1 cellular context compared by ENCODE assay signal in the genomic region with DNA sequence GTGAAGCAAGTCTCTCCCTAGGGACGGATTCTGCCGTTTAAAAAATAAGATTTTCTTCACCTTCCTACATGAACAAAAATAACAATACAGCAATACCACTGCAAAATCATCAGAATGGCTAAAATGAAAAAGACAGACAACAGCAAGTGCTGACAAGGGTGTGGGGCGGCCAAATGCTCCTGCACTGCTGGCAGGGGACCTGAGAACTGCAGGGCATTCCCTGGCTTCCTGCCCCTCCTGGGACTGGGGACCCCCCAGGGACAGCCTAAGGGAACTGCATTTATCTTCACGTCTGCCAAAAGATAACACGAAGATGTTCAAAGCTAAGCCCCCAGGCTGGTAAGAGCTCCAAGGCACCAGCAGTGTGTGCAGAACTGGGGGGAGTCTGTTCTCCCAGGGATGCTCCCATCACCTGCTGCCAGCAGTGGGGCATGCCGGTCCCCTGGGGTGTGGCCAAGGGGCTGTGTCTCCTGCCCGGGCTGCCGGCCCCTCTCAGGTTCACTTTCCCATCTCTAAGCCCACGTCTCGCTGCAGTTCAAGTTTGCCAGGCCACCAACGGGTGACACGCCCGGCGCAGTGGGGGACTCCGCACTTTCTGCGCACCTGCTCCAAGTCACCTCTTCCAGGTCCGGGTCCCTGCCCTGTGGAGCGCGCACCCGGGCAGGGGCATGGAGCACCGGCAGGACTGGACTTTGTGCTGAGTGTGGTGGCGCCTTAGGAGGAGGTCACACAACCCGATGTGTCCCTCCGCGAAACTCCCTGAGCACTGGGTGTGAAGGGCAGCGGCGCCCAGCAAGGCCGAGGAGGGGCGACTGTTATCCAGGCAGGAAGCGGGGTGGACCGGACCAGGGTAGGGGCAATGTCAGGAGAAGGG.
TF ChIP-seq lines count a peak whose summit lies in the region.

No MANE protein-coding gene starts in this region.

TF ChIP-seq in HepG2, 621 proteins besides CTCF, POLR2A, EP300 and RAD21:
- TF ChIP-seq FOXO1 (CRISPR knock-in tag; IDR thresholded peaks at IDR 0.05) (no peak), ZFP37 (CRISPR knock-in tag; IDR thresholded peaks at IDR 0.05; ENCODE audit: borderline replicate concordance) (no peak), PHF5A (CRISPR knock-in tag; IDR thresholded peaks at IDR 0.05; ENCODE audit: low read depth, unreplicated experiment) (no peak), TMF1 (CRISPR knock-in tag; IDR thresholded peaks at IDR 0.05; ENCODE audit: low read depth) (no peak), HOXA9 (CRISPR knock-in tag; IDR thresholded peaks at IDR 0.05; ENCODE audit: borderline replicate concordance) (no peak), NCOR1 (IDR thresholded peaks at IDR 0.05; ENCODE audit: borderline replicate concordance, low read length) (no peak), ZNF878 (CRISPR knock-in tag; IDR thresholded peaks at IDR 0.05) (no peak), ZFX (CRISPR knock-in tag; IDR thresholded peaks at IDR 0.05; ENCODE audit: low read depth) (0 out of 2 replicates have a peak, but pooled peaks have one; percentile 19), ZNF7 (CRISPR knock-in tag; IDR thresholded peaks at IDR 0.05) (peak; percentile 96), ZNF207 (IDR thresholded peaks at IDR 0.05; ENCODE audit: borderline replicate concordance) (no peak), STAG1 (CRISPR knock-in tag; IDR thresholded peaks at IDR 0.05) (no peak), SAP130 (CRISPR knock-in tag; IDR thresholded peaks at IDR 0.05; ENCODE audit: low read depth) (0 out of 2 replicates have a peak, but pooled peaks have one; percentile 19), CBX2 (IDR thresholded peaks at IDR 0.05; ENCODE audit: low read depth, low read length) (no peak), CBX2 (CRISPR knock-in tag; IDR thresholded peaks at IDR 0.05; ENCODE audit: low read depth) (no peak), ZNF263 (CRISPR knock-in tag; IDR thresholded peaks at IDR 0.05) (peak; percentile 58), RAD51 (IDR thresholded peaks at IDR 0.05; ENCODE audit: borderline replicate concordance) (no peak), SP4 (CRISPR knock-in tag; IDR thresholded peaks at IDR 0.05) (no peak), NFATC3 (CRISPR knock-in tag; IDR thresholded peaks at IDR 0.05) (no peak), HNF4A (CRISPR knock-in tag; IDR thresholded peaks at IDR 0.05) (peak; percentile 29; the same call in 1 of the 2 replicates), ZFP36L2 (CRISPR knock-in tag; IDR thresholded peaks at IDR 0.05) (no peak), FOXK1 (CRISPR knock-in tag; IDR thresholded peaks at IDR 0.05; ENCODE audit: borderline replicate concordance, low read depth) (no peak), ZNF792 (CRISPR knock-in tag; IDR thresholded peaks at IDR 0.05) (no peak), TOPORS (CRISPR knock-in tag; IDR thresholded peaks at IDR 0.05) (no peak), FOXA3 (CRISPR knock-in tag; IDR thresholded peaks at IDR 0.05) (no peak), MTA3 (CRISPR knock-in tag; IDR thresholded peaks at IDR 0.05) (no peak), ERF (CRISPR knock-in tag; IDR thresholded peaks at IDR 0.05) (no peak), RBAK (CRISPR knock-in tag; IDR thresholded peaks at IDR 0.05) (no peak), DNMT1 (CRISPR knock-in tag; IDR thresholded peaks at IDR 0.05) (no peak), CENPT (CRISPR knock-in tag; IDR thresholded peaks at IDR 0.05; ENCODE audit: low read depth) (no peak), SSRP1 (CRISPR knock-in tag; IDR thresholded peaks at IDR 0.05) (no peak), ZNF83 (CRISPR knock-in tag; IDR thresholded peaks at IDR 0.05; ENCODE audit: borderline replicate concordance) (no peak), MXI1 (IDR thresholded peaks at IDR 0.05; ENCODE audit: borderline replicate concordance, low read depth, low read length) (no peak), NRL (CRISPR knock-in tag; IDR thresholded peaks at IDR 0.05; ENCODE audit: borderline replicate concordance) (0 out of 2 replicates have a peak, but pooled peaks have one; percentile 22)
- TF ChIP-seq, protein P1, sequence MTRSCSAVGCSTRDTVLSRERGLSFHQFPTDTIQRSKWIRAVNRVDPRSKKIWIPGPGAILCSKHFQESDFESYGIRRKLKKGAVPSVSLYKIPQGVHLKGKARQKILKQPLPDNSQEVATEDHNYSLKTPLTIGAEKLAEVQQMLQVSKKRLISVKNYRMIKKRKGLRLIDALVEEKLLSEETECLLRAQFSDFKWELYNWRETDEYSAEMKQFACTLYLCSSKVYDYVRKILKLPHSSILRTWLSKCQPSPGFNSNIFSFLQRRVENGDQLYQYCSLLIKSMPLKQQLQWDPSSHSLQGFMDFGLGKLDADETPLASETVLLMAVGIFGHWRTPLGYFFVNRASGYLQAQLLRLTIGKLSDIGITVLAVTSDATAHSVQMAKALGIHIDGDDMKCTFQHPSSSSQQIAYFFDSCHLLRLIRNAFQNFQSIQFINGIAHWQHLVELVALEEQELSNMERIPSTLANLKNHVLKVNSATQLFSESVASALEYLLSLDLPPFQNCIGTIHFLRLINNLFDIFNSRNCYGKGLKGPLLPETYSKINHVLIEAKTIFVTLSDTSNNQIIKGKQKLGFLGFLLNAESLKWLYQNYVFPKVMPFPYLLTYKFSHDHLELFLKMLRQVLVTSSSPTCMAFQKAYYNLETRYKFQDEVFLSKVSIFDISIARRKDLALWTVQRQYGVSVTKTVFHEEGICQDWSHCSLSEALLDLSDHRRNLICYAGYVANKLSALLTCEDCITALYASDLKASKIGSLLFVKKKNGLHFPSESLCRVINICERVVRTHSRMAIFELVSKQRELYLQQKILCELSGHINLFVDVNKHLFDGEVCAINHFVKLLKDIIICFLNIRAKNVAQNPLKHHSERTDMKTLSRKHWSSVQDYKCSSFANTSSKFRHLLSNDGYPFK (CRISPR knock-in tag; IDR thresholded peaks at IDR 0.05; ENCODE audit: borderline replicate concordance): no peak
- TF ChIP-seq, protein P2, sequence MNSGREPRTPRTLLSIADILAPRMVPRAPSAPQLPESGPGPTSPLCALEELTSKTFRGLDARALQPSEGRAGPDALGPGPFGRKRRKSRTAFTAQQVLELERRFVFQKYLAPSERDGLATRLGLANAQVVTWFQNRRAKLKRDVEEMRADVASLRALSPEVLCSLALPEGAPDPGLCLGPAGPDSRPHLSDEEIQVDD (CRISPR knock-in tag; IDR thresholded peaks at IDR 0.05; ENCODE audit: borderline replicate concordance): no peak
- TF ChIP-seq, protein P3, sequence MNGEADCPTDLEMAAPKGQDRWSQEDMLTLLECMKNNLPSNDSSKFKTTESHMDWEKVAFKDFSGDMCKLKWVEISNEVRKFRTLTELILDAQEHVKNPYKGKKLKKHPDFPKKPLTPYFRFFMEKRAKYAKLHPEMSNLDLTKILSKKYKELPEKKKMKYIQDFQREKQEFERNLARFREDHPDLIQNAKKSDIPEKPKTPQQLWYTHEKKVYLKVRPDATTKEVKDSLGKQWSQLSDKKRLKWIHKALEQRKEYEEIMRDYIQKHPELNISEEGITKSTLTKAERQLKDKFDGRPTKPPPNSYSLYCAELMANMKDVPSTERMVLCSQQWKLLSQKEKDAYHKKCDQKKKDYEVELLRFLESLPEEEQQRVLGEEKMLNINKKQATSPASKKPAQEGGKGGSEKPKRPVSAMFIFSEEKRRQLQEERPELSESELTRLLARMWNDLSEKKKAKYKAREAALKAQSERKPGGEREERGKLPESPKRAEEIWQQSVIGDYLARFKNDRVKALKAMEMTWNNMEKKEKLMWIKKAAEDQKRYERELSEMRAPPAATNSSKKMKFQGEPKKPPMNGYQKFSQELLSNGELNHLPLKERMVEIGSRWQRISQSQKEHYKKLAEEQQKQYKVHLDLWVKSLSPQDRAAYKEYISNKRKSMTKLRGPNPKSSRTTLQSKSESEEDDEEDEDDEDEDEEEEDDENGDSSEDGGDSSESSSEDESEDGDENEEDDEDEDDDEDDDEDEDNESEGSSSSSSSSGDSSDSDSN (CRISPR knock-in tag; IDR thresholded peaks at IDR 0.05): peak; percentile 24; the same call in 1 of the 2 replicates
- TF ChIP-seq, protein P4, sequence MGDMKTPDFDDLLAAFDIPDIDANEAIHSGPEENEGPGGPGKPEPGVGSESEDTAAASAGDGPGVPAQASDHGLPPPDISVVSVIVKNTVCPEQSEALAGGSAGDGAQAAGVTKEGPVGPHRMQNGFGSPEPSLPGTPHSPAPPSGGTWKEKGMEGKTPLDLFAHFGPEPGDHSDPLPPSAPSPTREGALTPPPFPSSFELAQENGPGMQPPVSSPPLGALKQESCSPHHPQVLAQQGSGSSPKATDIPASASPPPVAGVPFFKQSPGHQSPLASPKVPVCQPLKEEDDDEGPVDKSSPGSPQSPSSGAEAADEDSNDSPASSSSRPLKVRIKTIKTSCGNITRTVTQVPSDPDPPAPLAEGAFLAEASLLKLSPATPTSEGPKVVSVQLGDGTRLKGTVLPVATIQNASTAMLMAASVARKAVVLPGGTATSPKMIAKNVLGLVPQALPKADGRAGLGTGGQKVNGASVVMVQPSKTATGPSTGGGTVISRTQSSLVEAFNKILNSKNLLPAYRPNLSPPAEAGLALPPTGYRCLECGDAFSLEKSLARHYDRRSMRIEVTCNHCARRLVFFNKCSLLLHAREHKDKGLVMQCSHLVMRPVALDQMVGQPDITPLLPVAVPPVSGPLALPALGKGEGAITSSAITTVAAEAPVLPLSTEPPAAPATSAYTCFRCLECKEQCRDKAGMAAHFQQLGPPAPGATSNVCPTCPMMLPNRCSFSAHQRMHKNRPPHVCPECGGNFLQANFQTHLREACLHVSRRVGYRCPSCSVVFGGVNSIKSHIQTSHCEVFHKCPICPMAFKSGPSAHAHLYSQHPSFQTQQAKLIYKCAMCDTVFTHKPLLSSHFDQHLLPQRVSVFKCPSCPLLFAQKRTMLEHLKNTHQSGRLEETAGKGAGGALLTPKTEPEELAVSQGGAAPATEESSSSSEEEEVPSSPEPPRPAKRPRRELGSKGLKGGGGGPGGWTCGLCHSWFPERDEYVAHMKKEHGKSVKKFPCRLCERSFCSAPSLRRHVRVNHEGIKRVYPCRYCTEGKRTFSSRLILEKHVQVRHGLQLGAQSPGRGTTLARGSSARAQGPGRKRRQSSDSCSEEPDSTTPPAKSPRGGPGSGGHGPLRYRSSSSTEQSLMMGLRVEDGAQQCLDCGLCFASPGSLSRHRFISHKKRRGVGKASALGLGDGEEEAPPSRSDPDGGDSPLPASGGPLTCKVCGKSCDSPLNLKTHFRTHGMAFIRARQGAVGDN (CRISPR knock-in tag; IDR thresholded peaks at IDR 0.05): 0 out of 2 replicates have a peak, but pooled peaks have one; percentile 13
- TF ChIP-seq, protein P5, sequence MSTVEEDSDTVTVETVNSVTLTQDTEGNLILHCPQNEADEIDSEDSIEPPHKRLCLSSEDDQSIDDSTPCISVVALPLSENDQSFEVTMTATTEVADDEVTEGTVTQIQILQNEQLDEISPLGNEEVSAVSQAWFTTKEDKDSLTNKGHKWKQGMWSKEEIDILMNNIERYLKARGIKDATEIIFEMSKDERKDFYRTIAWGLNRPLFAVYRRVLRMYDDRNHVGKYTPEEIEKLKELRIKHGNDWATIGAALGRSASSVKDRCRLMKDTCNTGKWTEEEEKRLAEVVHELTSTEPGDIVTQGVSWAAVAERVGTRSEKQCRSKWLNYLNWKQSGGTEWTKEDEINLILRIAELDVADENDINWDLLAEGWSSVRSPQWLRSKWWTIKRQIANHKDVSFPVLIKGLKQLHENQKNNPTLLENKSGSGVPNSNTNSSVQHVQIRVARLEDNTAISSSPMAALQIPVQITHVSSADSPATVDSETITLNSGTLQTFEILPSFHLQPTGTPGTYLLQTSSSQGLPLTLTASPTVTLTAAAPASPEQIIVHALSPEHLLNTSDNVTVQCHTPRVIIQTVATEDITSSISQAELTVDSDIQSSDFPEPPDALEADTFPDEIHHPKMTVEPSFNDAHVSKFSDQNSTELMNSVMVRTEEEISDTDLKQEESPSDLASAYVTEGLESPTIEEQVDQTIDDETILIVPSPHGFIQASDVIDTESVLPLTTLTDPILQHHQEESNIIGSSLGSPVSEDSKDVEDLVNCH (CRISPR knock-in tag; IDR thresholded peaks at IDR 0.05): no peak
- TF ChIP-seq, protein P6, sequence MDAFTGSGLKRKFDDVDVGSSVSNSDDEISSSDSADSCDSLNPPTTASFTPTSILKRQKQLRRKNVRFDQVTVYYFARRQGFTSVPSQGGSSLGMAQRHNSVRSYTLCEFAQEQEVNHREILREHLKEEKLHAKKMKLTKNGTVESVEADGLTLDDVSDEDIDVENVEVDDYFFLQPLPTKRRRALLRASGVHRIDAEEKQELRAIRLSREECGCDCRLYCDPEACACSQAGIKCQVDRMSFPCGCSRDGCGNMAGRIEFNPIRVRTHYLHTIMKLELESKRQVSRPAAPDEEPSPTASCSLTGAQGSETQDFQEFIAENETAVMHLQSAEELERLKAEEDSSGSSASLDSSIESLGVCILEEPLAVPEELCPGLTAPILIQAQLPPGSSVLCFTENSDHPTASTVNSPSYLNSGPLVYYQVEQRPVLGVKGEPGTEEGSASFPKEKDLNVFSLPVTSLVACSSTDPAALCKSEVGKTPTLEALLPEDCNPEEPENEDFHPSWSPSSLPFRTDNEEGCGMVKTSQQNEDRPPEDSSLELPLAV (CRISPR knock-in tag; conservative IDR thresholded peaks at IDR 0.05; ENCODE audit: low read depth): no peak
- TF ChIP-seq, protein P7, sequence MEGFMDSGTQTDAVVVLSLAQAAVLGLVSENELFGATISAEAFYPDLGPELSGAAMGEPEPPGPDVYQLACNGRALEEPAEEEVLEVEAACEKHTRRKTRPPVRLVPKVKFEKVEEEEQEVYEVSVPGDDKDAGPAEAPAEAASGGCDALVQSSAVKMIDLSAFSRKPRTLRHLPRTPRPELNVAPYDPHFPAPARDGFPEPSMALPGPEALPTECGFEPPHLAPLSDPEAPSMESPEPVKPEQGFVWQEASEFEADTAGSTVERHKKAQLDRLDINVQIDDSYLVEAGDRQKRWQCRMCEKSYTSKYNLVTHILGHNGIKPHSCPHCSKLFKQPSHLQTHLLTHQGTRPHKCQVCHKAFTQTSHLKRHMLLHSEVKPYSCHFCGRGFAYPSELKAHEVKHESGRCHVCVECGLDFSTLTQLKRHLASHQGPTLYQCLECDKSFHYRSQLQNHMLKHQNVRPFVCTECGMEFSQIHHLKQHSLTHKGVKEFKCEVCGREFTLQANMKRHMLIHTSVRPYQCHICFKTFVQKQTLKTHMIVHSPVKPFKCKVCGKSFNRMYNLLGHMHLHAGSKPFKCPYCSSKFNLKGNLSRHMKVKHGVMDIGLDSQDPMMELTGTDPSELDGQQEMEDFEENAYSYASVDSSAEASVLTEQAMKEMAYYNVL (CRISPR knock-in tag; IDR thresholded peaks at IDR 0.05; ENCODE audit: borderline replicate concordance): no peak
- TF ChIP-seq, protein P8, sequence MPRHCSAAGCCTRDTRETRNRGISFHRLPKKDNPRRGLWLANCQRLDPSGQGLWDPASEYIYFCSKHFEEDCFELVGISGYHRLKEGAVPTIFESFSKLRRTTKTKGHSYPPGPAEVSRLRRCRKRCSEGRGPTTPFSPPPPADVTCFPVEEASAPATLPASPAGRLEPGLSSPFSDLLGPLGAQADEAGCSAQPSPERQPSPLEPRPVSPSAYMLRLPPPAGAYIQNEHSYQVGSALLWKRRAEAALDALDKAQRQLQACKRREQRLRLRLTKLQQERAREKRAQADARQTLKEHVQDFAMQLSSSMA (CRISPR knock-in tag; IDR thresholded peaks at IDR 0.05): no peak
